7 cellular contexts compared by ENCODE assay signal in the genomic region with DNA sequence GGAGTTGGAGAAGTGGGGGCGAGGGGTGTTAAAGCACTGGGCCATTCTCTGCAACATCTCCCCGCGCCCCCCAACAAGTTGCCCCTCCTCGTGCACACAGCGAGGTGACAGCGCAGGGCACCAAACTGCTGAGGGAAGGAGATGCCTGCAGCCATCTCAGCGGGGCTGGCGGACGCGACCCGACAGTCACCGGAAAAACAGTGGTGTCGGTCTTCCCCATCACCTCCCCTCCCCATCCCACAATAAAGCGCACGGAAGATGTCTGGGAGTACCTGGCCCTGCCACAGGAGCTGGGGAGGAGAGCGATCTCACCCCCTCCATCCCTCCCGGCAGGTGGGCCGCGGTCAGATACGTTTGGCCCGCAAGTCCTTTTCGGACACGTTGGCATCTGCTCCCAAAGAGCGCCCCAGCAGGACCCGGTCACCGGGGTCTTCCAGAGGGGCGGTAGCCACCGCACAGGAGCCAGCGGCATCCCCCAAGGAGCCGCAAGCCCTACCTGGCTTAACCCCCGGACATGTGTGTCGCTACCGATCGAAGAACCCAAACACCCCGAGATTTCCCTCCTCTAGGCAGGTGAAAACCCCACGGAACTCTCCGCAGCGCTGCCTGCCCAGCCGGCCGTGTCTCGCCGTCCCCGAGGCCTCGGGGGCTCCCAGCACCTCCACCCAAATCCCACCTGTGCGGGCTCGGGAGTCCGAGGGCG. TPM values are rescaled to one million over a fixed set of nuclear protein-coding genes. Genes with fewer than 3 reads are reported as not detected.
DNase-seq lines count a peak whose midpoint lies in the region; ATAC-seq and TF ChIP-seq lines count a peak whose summit lies in the region.

No MANE protein-coding gene starts in this region.

- ATAC-seq in GM19452 (IDR thresholded peaks at IDR 0.05; ENCODE audit: unreplicated experiment), result peak; percentile 27
- no peak for ATAC-seq in sciatic nerve
- ATAC-seq in GM21367 (IDR thresholded peaks at IDR 0.05; ENCODE audit: unreplicated experiment), result no peak

- peaks cover 13% of the 10 kb centered on the region for H3K4me1 Mint-ChIP-seq in neural crest cell

- H3K36me3 Mint-ChIP-seq in neural crest cell (ENCODE audit: low read depth), result peaks cover 3% of the 10 kb centered on the region

- H3K4me1 ChIP-seq in endocrine pancreas (ENCODE audit: control insufficient read depth, insufficient read depth, low read length), result no peaks in the 10 kb centered on the region

- no peaks in the 10 kb centered on the region for H3K36me3 ChIP-seq in endocrine pancreas (ENCODE audit: control insufficient read depth, insufficient read depth, low read length)

- H3K9ac ChIP-seq in endocrine pancreas (ENCODE audit: control insufficient read depth, insufficient read depth, low read length), result peak overlapping the region; percentile 5

- DNase-seq in NCI-H146 (lab: John Stamatoyannopoulos, UW) (peak; percentile 85), neural crest cell (ENCODE audit: low read depth, low spot score) (no peak), sciatic nerve (ENCODE audit: low spot score) (no peak), NCI-H82 (lab: John Stamatoyannopoulos, UW) (no peak)

- no peaks in the 10 kb centered on the region for H3K9me3 ChIP-seq in endocrine pancreas (ENCODE audit: control insufficient read depth, low read length)

- peak overlapping the region; percentile 65 for H3K4me3 Mint-ChIP-seq in neural crest cell

- H3K4me3 ChIP-seq in endocrine pancreas (ENCODE audit: control insufficient read depth, insufficient read depth, low read length), result no peak overlapping the region

- H3K27me3 ChIP-seq in endocrine pancreas (ENCODE audit: control insufficient read depth, insufficient read depth, low read length), result peaks cover 2% of the 10 kb centered on the region

- H3K27me3 Mint-ChIP-seq in neural crest cell (ENCODE audit: low read depth), result peaks cover 82% of the 10 kb centered on the region

- no peaks in the 10 kb centered on the region for H3K9me3 Mint-ChIP-seq in neural crest cell

- TF ChIP-seq CTCF in neural crest cell (conservative IDR thresholded peaks at IDR 0.05), result no peak

- no peak overlapping the region for H3K27ac Mint-ChIP-seq in neural crest cell (ENCODE audit: unreplicated experiment)

- intact Hi-C loops in sciatic nerve (cut with DNase I), result no loop called here

RNA-seq across cellular contexts. Expression of a gene that starts 0.8 kb away (rescaled TPM):
- 0.05 and 0.09 TPM in 2 replicates for total RNA-seq in neural crest cell
- total RNA-seq in sciatic nerve, result 10.5 TPM

Comparison
In these comparisons a context has a peak if more than half of its experiments do, and no peak if none do; other contexts are left out.
1. RNA of a gene that starts 0.8 kb away (total RNA-seq): 10.5 TPM in sciatic nerve (single experiment); 0.05 to 0.09 TPM in neural crest cell; every median in the first group is over 10 times any median in the second.